ENCODE assay signal across 1 cellular context in the genomic region with DNA sequence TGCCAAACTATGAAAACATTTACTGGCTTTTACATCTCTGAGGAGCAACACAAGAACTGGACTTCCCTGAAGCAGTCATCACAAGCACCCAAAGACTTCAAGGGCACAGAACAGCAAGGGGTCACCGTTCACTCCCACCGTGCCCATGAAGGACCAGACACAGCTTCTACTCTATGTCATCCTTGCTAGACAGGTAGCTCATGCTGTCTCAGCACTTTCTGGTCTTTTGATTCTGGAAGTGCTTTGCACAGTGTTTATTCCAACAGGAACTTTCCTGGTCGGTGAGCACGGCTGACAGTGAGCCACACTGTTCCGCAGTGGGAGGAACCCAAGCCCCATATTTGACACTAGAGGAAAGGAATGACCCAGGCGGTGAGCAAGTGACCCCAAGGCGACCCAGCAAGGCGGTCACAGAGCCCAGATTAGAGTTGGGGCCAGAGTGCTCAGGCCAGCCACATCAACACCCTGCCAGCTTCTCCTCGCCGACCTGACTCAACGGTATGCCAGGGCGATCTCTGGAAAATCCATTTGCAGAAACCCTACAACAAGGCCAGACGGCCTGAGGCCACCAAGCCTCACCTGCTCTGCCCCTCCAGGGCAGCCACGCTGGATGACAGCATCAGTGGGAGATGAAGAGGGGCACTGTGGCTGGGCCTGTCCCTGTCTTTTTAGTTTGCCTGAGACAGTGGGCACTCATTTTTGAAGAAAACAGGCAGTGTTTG.
TF ChIP-seq lines count a peak whose summit lies in the region.

No MANE protein-coding gene starts in this region.

TF ChIP-seq in IMR-90, 13 proteins besides CTCF, POLR2A, EP300 and RAD21:
- peak; percentile 17; the same call in 1 of the 2 replicates for TF ChIP-seq MAFK (IDR thresholded peaks at IDR 0.05; ENCODE audit: low read depth, low read length)
- TF ChIP-seq BHLHE40 (IDR thresholded peaks at IDR 0.05; ENCODE audit: low read depth, low read length): no peak
- no peak for TF ChIP-seq SMC3 (IDR thresholded peaks at IDR 0.05; ENCODE audit: low read depth, low read length)
- TF ChIP-seq RFX5 (IDR thresholded peaks at IDR 0.05; ENCODE audit: low read depth, low read length): no peak
